Comparison of ENCODE assay signal across 8 cellular contexts in genomic region chr17:27293898-27294688, GRCh38. TPM values are rescaled to one million over a fixed set of nuclear protein-coding genes. Genes with fewer than 3 reads are reported as not detected.
A peak's percentile ranks its signal among the peaks of the same experiment; 100 is the strongest.
DNase-seq lines count a peak whose midpoint lies in the region; ATAC-seq and TF ChIP-seq lines count a peak whose summit lies in the region.

A gene with protein sequence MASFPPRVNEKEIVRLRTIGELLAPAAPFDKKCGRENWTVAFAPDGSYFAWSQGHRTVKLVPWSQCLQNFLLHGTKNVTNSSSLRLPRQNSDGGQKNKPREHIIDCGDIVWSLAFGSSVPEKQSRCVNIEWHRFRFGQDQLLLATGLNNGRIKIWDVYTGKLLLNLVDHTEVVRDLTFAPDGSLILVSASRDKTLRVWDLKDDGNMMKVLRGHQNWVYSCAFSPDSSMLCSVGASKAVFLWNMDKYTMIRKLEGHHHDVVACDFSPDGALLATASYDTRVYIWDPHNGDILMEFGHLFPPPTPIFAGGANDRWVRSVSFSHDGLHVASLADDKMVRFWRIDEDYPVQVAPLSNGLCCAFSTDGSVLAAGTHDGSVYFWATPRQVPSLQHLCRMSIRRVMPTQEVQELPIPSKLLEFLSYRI (plus strand): TSS chr17:27294114. CDS start chr17:27294396, 282 bp downstream.

- TF ChIP-seq CTCF in psoas muscle (IDR thresholded peaks at IDR 0.05), result no peak

- WGBS in psoas muscle, 3 donors, result 0 to 1% (median 1%) methylated on average over 66 of the region's 66 CpGs
- WGBS in urinary bladder, result under 1% methylated on average over 66 of the region's 66 CpGs

- H3K4me1 ChIP-seq in psoas muscle, result peaks cover 29% of the 10 kb centered on the region
- no peaks in the 10 kb centered on the region for H3K4me1 ChIP-seq in urinary bladder (ENCODE audit: insufficient read depth)

- H3K27me3 ChIP-seq in psoas muscle (ENCODE audit: insufficient read depth in 3 of 3, low read length in 2 of 3), result no peaks in the 10 kb centered on the region

- no peaks in the 10 kb centered on the region for H3K9me3 ChIP-seq in psoas muscle

- H3K4me3 ChIP-seq in psoas muscle (peak within 1 kb of the TSS; percentile 90), urinary bladder (ENCODE audit: low read depth, low read length) (peak within 1 kb of the TSS; percentile 78)

- H3K36me3 ChIP-seq in psoas muscle (ENCODE audit: insufficient read depth in 1 of 2, low read depth in 1 of 2), result no peaks in the 10 kb centered on the region
- no peaks in the 10 kb centered on the region for H3K36me3 ChIP-seq in urinary bladder (ENCODE audit: insufficient read depth)

- intact Hi-C loops in left ventricle myocardium superior (cut with micrococcal nuclease), result no loop called here
- intact Hi-C loops in psoas muscle (cut with DNase I), result loop anchor here (1.0 to 10.0 kb wide), 6 partner anchors 39 to 163 kb away; partner anchors contain the start of gene KSR1 (in 1 of the 2)

- DNase-seq in NCI-H1694 treated with DMSO at 0.1 percent for 48 hours (lab: John Stamatoyannopoulos, UW) (peak; percentile 90), T-helper 2 cell (peak; percentile 82 to 95 (median 87)), left ventricle myocardium superior (peak; percentile 97), psoas muscle (peak; percentile 93 to 96)

- H3K27ac ChIP-seq in angular gyrus (ENCODE audit: low read depth, low read length) (peak within 1 kb of the TSS; percentile 98), psoas muscle (peak within 1 kb of the TSS; percentile 96), urinary bladder (ENCODE audit: low read depth) (peak within 1 kb of the TSS; percentile 100)

- TF ChIP-seq POLR2A in GM18505 (IDR thresholded peaks at IDR 0.05; ENCODE audit: borderline replicate concordance, extremely low read depth, insufficient read depth, insufficient read length), result peak; percentile 100

- ATAC-seq in GM18505 (IDR thresholded peaks at IDR 0.05; ENCODE audit: unreplicated experiment) (peak; percentile 90), HG02943 (IDR thresholded peaks at IDR 0.05; ENCODE audit: low read depth, unreplicated experiment) (peak; percentile 74), left ventricle myocardium superior (peak; percentile 98), psoas muscle (peak; percentile 96 to 97 (median 97))

RNA-seq across cellular contexts. Expression of the gene that starts here (rescaled TPM):
- 47.9 TPM for total RNA-seq in left ventricle myocardium superior
- 10 to 100 TPM; 35.3 to 42.8 (median 39.5) TPM for total RNA-seq in psoas muscle
- polyA plus RNA-seq in psoas muscle, result 10 to 100 TPM; 32.4 to 53.6 (median 45.4) TPM
- 400 TPM for total RNA-seq in urinary bladder
- 118 TPM for polyA plus RNA-seq in urinary bladder

Comparison
In these comparisons a context has a peak if more than half of its experiments do, and no peak if none do; other contexts are left out.
1. Peak in every context shown above with its lines: DNase-seq, ATAC-seq, H3K4me3 ChIP-seq and H3K27ac ChIP-seq.